In the genomic region with DNA sequence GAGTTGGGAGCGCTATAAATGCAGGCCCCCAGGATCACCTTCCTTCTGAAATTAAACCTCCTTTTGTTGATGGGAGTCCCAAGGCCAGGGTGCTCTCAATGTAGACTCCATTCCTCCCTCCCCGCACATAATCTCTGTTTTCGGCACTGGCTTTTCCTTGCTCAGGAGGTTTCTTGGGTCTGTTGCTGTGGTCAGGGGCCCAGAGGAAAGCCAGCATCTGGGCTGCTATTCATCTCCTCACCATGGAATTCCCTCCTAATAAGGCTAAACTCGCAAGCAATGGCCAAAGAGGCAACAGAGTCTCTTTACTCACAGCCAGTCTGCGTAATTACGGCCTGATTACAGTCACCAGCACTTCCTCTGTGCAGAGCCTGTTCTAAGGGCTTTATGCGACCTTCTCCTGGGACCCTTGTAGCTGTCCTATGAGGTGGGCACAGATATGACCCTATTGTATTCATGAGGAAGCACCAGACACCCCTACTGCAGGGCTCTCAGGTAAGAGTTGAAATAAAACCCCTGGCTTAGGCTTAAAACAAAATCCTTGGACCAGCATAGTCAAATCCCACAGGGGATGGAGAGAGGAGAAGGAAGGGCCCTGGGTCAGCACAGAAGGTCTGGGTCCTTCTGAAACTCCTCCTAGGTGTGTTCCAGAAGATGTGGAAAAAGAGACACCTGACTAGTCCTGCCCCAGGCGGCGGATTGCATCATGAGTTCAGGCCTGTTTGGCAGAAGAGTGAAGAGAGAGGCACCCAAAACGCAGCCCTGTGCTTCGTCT, we compare ENCODE assay signal across 27 cellular contexts.
DNase-seq lines count a peak whose midpoint lies in the region; ATAC-seq and TF ChIP-seq lines count a peak whose summit lies in the region.
"Had no signal": no experiment of that assay in that cellular context is flagged by ENCODE, and none has a peak within 500 bp of the region (broad histone marks: within the 10 kb centered on the region; RNA-seq: fewer than 3 reads in every experiment).

No MANE protein-coding gene starts in this region.

- H3K9me3 ChIP-seq in endodermal cell (ENCODE audit: control insufficient read depth, low read length) (no peaks in the 10 kb centered on the region), right lobe of liver (no peaks in the 10 kb centered on the region), neural progenitor cell (ENCODE audit: low read depth) (no peaks in the 10 kb centered on the region)
- H3K9me3 ChIP-seq: MG63, SJCRH30 had no signal

- H3K9me3 Mint-ChIP-seq in endodermal cell (no peaks in the 10 kb centered on the region), neural progenitor cell (peaks cover 7% of the 10 kb centered on the region)
- H3K9me3 Mint-ChIP-seq: CD8-positive, alpha-beta memory T cell had no signal

- peaks cover 5% of the 10 kb centered on the region for H3F3A ChIP-seq in neural progenitor cell (ENCODE audit: low read depth)

- no peak overlapping the region for H2AFZ ChIP-seq in neural progenitor cell (replicated peaks)
- H2AFZ ChIP-seq: GM23248, PC-9 had no signal

- no peak for TF ChIP-seq POLR2A in right lobe of liver (IDR thresholded peaks at IDR 0.05)

- H3K27ac ChIP-seq in C4-2B (0 out of 2 replicates have a peak overlapping the region, but pooled peaks have one; percentile 13), endodermal cell (ENCODE audit: low read depth, low read length) (peak overlapping the region; percentile 38), right lobe of liver (peak overlapping the region; percentile 45 to 81 (median 66)), neural progenitor cell (no peak overlapping the region)
- H3K27ac ChIP-seq: GM23248, PC-9, SJCRH30 had no signal

- H3K4me3 ChIP-seq in endodermal cell (ENCODE audit: low read length) (no peak overlapping the region), right lobe of liver (no peak overlapping the region), neural progenitor cell (no peak overlapping the region)
- H3K4me3 ChIP-seq: GM23248, MG63, PC-9, SJCRH30 had no signal

- H3K9ac ChIP-seq in endodermal cell (ENCODE audit: extremely low read depth, low read length, poor library complexity, severe bottlenecking), result no peak overlapping the region
- H3K9ac ChIP-seq in neural progenitor cell, result no peak overlapping the region
- H3K9ac ChIP-seq: GM23248 had no signal

- H3K4me1 ChIP-seq in endodermal cell (ENCODE audit: control insufficient read depth, insufficient read depth, low read length) (no peaks in the 10 kb centered on the region), right lobe of liver (peaks cover 0 to 45% (median 21%) of the 10 kb centered on the region in 4 donors), neural progenitor cell (peaks cover 17% of the 10 kb centered on the region)
- H3K4me1 ChIP-seq: SJCRH30 had no signal

- ATAC-seq in right lobe of liver, result peak; percentile 51 to 68 (median 59)
- ATAC-seq: Right ventricle myocardium inferior, SK-N-SH treated with all-trans-retinoic acid at 6 μM for 48 hours had no signal

- H3K27me3 ChIP-seq in endodermal cell (ENCODE audit: control insufficient read depth, insufficient read depth, low read length, poor library complexity, severe bottlenecking) (no peaks in the 10 kb centered on the region), right lobe of liver (no peaks in the 10 kb centered on the region), neural progenitor cell (no peaks in the 10 kb centered on the region)
- H3K27me3 ChIP-seq: MG63, SJCRH30 had no signal

- H3K4me2 ChIP-seq in neural progenitor cell, result peak overlapping the region; percentile 1
- H3K4me2 ChIP-seq: PC-9 had no signal

- intact Hi-C loops in right lobe of liver (cut with DNase I), result no loop called here

- H3K79me2 ChIP-seq in neural progenitor cell (ENCODE audit: low read depth), result no peaks in the 10 kb centered on the region

- H3K36me3 Mint-ChIP-seq in endodermal cell (ENCODE audit: low read depth), result no peaks in the 10 kb centered on the region
- no peaks in the 10 kb centered on the region for H3K36me3 Mint-ChIP-seq in neural progenitor cell
- H3K36me3 Mint-ChIP-seq: CD8-positive, alpha-beta memory T cell had no signal

- H4K20me1 ChIP-seq in neural progenitor cell (ENCODE audit: low read depth), result no peaks in the 10 kb centered on the region

- peaks cover 16% of the 10 kb centered on the region for H3K4me1 Mint-ChIP-seq in endodermal cell
- peaks cover 33% of the 10 kb centered on the region for H3K4me1 Mint-ChIP-seq in neural progenitor cell
- H3K4me1 Mint-ChIP-seq: CD8-positive, alpha-beta memory T cell had no signal

- TF ChIP-seq CTCF in C4-2B (conservative IDR thresholded peaks at IDR 0.05), result no peak
- TF ChIP-seq CTCF in endodermal cell (conservative IDR thresholded peaks at IDR 0.05), result no peak
- no peak for TF ChIP-seq CTCF in right lobe of liver (IDR thresholded peaks at IDR 0.05)
- no peak for TF ChIP-seq CTCF in neural progenitor cell (IDR thresholded peaks at IDR 0.05)

- no peaks in the 10 kb centered on the region for H3K36me3 ChIP-seq in endodermal cell (ENCODE audit: control insufficient read depth, insufficient read depth, low read length)
- no peaks in the 10 kb centered on the region for H3K36me3 ChIP-seq in right lobe of liver
- no peaks in the 10 kb centered on the region for H3K36me3 ChIP-seq in neural progenitor cell
- H3K36me3 ChIP-seq: MG63, SJCRH30 had no signal

- H3K27me3 Mint-ChIP-seq in endodermal cell (ENCODE audit: insufficient read depth), result no peaks in the 10 kb centered on the region
- H3K27me3 Mint-ChIP-seq in neural progenitor cell (ENCODE audit: insufficient read depth, low read depth), result peaks cover 4% of the 10 kb centered on the region

- WGBS in endodermal cell (ENCODE audit: insufficient coverage in 1 of 2, insufficient read length in 1 of 2), 2 experiments, result 90 to 91% methylated on average over 11 of the region's 11 CpGs
- 54% methylated on average over 4 of the region's 11 CpGs for WGBS in right lobe of liver (ENCODE audit: insufficient coverage, low coverage, low lambda C conversion rate, missing lambda C conversion rate)

- no peak for DNase-seq in endodermal cell
- peak; percentile 67 to 80 (median 78) for DNase-seq in right lobe of liver
- peak; percentile 48 for DNase-seq in neural progenitor cell (ENCODE audit: low spot score)
- no peak for DNase-seq in NCI-H2227 (lab: John Stamatoyannopoulos, UW; ENCODE audit: unreplicated experiment)
- no peak for DNase-seq in EL
- no peak for DNase-seq in iPS-NIHi11 (ENCODE audit: low spot score)
- DNase-seq in occipital lobe (lab: John Stamatoyannopoulos, UW), result no peak
- DNase-seq: C1 segment of cervical spinal cord; Calu3; CD8-positive, alpha-beta memory T cell; DMS79 treated with DMSO at 0.1 percent for 48 hours; GM23248; H9; KBM-7; MG63; NCI-H1105 treated with DMSO at 0.1 percent for 48 hours; NCI-H146; NCI-H2029; NCI-H446 treated with DMSO at 0.1 percent for 48 hours; NCI-H526; NCI-H82; NK-92 treated with Interleukin-12 subunit alpha and Interleukin-12 subunit beta, amount 100 ng/mL, for 24 hours; PC-9; SJCRH30 had no signal

- no peak overlapping the region for H3K27ac Mint-ChIP-seq in endodermal cell
- peak overlapping the region; percentile 84 for H3K27ac Mint-ChIP-seq in neural progenitor cell
- H3K27ac Mint-ChIP-seq: CD8-positive, alpha-beta memory T cell had no signal

- H3K4me3 Mint-ChIP-seq in endodermal cell (no peak overlapping the region), neural progenitor cell (no peak overlapping the region)
- H3K4me3 Mint-ChIP-seq: CD8-positive, alpha-beta memory T cell; H9 had no signal

Comparison
In these comparisons a context has a peak if more than half of its experiments do, and no peak if none do; other contexts are left out.
1. DNase-seq: peak in right lobe of liver (3 of 3) and neural progenitor cell (single experiment); none in endodermal cell (single experiment), NCI-H2227 (single experiment), EL (single experiment), iPS-NIHi11 (single experiment) and occipital lobe (single experiment).